ENCODE assay signal across 1 cellular context in the genomic region with DNA sequence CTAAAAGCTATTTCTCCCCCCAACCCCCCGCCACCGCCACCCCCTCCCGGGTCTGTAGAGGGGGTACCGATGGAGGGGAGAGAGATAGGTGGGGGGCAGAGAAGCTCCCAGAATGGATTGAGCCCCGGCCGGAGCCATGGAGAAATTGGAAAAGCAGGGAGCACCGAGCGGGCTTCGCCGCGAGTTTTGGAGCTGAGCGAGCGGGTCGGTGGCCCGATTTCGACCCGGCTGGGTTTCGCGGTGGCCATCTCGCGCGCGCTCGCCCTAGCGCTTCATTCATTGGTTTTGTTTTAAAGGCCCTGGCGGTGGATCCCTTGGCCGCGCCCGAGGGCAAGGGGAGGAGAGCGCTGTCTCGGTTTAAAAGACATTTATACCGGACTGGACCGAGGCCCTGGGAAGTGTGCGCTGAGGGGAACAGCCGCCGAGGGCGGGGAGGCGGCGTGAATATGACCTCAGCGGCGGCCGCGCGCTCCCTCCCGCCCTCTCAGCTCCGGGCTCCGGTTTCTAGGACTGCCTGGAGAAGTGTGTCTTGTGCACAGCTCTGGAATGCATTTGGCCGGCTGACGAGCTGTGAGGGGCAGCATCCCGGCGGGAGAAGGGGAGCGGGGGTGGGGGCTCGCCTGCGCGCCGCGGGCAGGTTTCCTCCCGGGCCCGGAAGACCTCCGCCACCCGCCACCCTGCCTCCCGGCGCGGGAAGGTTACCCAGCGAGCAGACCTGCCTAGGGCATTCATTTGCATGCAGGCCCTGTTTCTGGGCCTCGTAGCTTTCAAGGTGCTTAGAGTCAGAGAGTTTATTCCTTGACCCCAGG.
TF ChIP-seq lines count a peak whose summit lies in the region.

No MANE protein-coding gene starts in this region.

TF ChIP-seq in endothelial cell of umbilical vein, 7 proteins besides CTCF, POLR2A, EP300 and RAD21 (continued from another document):
- TF ChIP-seq FOS (IDR thresholded peaks at IDR 0.05; ENCODE audit: borderline replicate concordance, insufficient read depth, low read length) (no peak), JUN (IDR thresholded peaks at IDR 0.05; ENCODE audit: borderline replicate concordance, insufficient read depth, insufficient read length, low read depth) (no peak)
TF ChIP-seq in endothelial cell of umbilical vein: peak in this region for 0.
